In the genomic region with DNA sequence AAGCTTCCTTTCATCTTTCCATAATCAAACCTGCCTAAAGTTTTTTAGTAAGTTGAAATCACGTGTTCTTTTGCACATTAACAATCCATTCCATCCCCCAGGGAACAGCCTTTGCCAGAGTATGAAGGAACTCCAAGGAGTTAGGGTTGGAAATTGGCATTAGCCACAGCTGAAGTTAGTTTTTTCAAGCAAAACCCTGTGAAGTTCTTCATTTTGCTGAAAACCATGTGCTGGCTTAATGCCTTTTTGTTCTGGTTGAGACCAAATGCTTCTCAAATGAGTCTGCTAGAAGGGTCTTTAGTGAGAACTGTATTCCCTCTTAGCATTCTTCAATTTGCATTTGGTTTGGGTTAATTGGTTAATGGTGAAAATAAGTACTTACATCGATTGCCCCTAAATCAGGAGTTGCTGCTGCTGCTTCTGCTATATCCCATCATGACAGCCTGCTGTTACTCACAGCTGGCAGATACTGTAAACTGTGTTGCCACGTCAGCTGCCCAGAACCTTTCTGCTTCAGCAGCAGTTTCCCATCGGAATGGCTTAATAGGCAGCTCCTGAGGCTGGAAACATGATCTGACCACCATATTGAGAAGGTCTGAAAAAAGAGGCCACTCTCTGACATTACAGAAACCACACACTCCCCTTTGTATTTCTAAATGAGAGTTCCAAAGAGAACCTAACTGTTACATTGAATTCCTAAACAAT, we compare ENCODE assay signal across 8 cellular contexts. TPM values are rescaled to one million over a fixed set of nuclear protein-coding genes. Genes with fewer than 3 reads are reported as not detected.
DNase-seq lines count a peak whose midpoint lies in the region; ATAC-seq, FAIRE-seq and TF ChIP-seq lines count a peak whose summit lies in the region.

No MANE protein-coding gene starts in this region.

- H3K9me3 Mint-ChIP-seq in activated T-cell treated with anti-CD3 and anti-CD28 coated beads, Interleukin-2, amount 50 U/mL, for 4 hours, result peaks cover 16% of the 10 kb centered on the region

- H3K27me3 Mint-ChIP-seq in activated T-cell treated with anti-CD3 and anti-CD28 coated beads, Interleukin-2, amount 50 U/mL, for 4 hours (ENCODE audit: low read depth), result no peaks in the 10 kb centered on the region

- DNase-seq in AG20443 (ENCODE audit: low spot score) (peak; percentile 91), NCI-H446 treated with DMSO at 0.1 percent for 48 hours (lab: John Stamatoyannopoulos, UW) (peak; percentile 95), ecto neural progenitor cell (ENCODE audit: low spot score) (peak; percentile 61), midbrain (lab: John Stamatoyannopoulos, UW) (peak; percentile 69), NOMO-1 treated with dmso at 0.1 percent for 144 hours (lab: John Stamatoyannopoulos, UW; ENCODE audit: unreplicated experiment) (no peak), GM12891 (ENCODE audit: insufficient read length, low spot score) (no peak)
- DNase-seq in activated CD4-positive, alpha-beta T cell treated with anti-CD3 and anti-CD28 coated beads for 4 hours, result no peak
- DNase-seq in activated T-cell treated with anti-CD3 and anti-CD28 coated beads, Interleukin-2, amount 50 U/mL, for 4 hours, result no peak

- no peak for ATAC-seq in activated T-cell treated with anti-CD3 and anti-CD28 coated beads, Interleukin-2, amount 50 U/mL, for 4 hours

- no peaks in the 10 kb centered on the region for H3K36me3 Mint-ChIP-seq in activated T-cell treated with anti-CD3 and anti-CD28 coated beads, Interleukin-2, amount 50 U/mL, for 4 hours (ENCODE audit: insufficient read depth)

- no peaks in the 10 kb centered on the region for H3K4me1 Mint-ChIP-seq in activated T-cell treated with anti-CD3 and anti-CD28 coated beads, Interleukin-2, amount 50 U/mL, for 4 hours (ENCODE audit: low read depth)

- H3K4me3 Mint-ChIP-seq in activated T-cell treated with anti-CD3 and anti-CD28 coated beads, Interleukin-2, amount 50 U/mL, for 4 hours, result no peak overlapping the region

- TF ChIP-seq POLR2A in GM12891 (IDR thresholded peaks at IDR 0.05; ENCODE audit: low read depth, low read length), result no peak

- FAIRE-seq in GM12891 (lab: Jason Lieb, UNC), result no peak

TF ChIP-seq in GM12891, 5 proteins besides CTCF, POLR2A, EP300 and RAD21:
- no peak for TF ChIP-seq SPI1 (IDR thresholded peaks at IDR 0.05; ENCODE audit: low read depth, low read length)
- TF ChIP-seq PAX5 (IDR thresholded peaks at IDR 0.05; ENCODE audit: insufficient read depth, low read length, severe bottlenecking), result no peak
- TF ChIP-seq POLR2AphosphoS5 (IDR thresholded peaks at IDR 0.05; ENCODE audit: low read depth, low read length), result no peak
- no peak for TF ChIP-seq POU2F2 (IDR thresholded peaks at IDR 0.05; ENCODE audit: low read depth, low read length)
- TF ChIP-seq TAF1 (IDR thresholded peaks at IDR 0.05; ENCODE audit: low read depth, low read length), result no peak

RNA-seq across cellular contexts. Expression of a gene that starts 14.1 kb away (rescaled TPM):
- polyA plus RNA-seq in GM12891 (2012; ENCODE audit: low read depth, missing spikeins), result not detected
- total RNA-seq in activated T-cell treated with anti-CD3 and anti-CD28 coated beads, Interleukin-2, amount 50 U/mL, for 4 hours, result not detected

Comparison
In these comparisons a context has a peak if more than half of its experiments do, and no peak if none do; other contexts are left out.
1. DNase-seq: peak in AG20443 (single experiment), NCI-H446 treated with DMSO at 0.1 percent for 48 hours (single experiment), ecto neural progenitor cell (single experiment) and midbrain (single experiment); none in NOMO-1 treated with dmso at 0.1 percent for 144 hours (single experiment), GM12891 (single experiment), activated CD4-positive, alpha-beta T cell treated with anti-CD3 and anti-CD28 coated beads for 4 hours (0 of 2) and activated T-cell treated with anti-CD3 and anti-CD28 coated beads, Interleukin-2, amount 50 U/mL, for 4 hours (single experiment).